10 cellular contexts compared by ENCODE assay signal in the genomic region with DNA sequence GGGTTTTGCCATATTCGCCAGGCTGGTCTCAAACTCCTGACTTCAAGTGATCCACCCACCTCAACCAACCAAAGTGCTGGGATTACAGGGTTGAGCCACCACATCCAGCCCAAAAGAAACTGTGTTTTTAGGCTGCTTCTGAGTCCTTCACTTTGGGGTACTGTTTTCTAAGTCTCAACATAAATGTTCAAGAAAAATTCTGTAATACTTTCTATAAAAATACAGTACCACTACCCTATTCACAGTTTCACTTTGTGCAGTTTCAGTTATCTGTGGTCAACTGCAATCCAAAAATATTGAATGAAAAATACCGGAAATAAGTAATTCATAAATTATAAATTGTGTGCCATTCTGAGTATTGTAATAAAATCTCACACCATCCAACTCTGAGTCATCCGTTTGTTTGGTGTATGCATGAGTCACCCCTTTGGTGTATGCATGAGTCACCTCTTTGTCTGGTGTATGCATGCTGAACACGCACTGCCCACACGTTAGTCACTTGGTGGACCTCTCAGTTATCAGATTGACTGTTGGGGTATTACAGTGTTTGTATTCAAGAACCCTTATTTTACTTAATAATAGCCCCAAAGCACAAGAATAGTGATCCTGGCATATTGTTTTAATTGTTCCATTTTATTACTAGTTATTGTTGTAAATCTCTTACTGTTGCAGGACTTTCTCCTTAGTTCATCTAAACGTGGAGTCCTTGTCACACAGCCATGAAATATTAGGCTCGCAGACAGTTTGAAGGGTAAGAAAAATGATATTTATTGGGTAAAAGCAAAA.
DNase-seq lines count a peak whose midpoint lies in the region; ATAC-seq and TF ChIP-seq lines count a peak whose summit lies in the region.
"Had no signal": no experiment of that assay in that cellular context is flagged by ENCODE, and none has a peak within 500 bp of the region (broad histone marks: within the 10 kb centered on the region; RNA-seq: fewer than 3 reads in every experiment).

No MANE protein-coding gene starts in this region.

- H3K27ac Mint-ChIP-seq in progenitor cell of endocrine pancreas: no peak overlapping the region
- H3K27ac Mint-ChIP-seq: CD4-positive, CD25-positive, alpha-beta regulatory T cell; nephron had no signal

- no peak overlapping the region for H3K4me3 ChIP-seq in sigmoid colon

- POLR2A ChIA-PET in RWPE1 (lab: Yijun Ruan, JAX; ENCODE audit: low non-redundant PET): no interaction called here

- TF ChIP-seq CTCF in RWPE1 (conservative IDR thresholded peaks at IDR 0.05; ENCODE audit: low read depth) (no peak), progenitor cell of endocrine pancreas (IDR thresholded peaks at IDR 0.05; ENCODE audit: unreplicated experiment) (no peak), sigmoid colon (IDR thresholded peaks at IDR 0.05) (no peak)

- intact Hi-C loops in sigmoid colon (cut with DNase I): no loop called here

- no peak for DNase-seq in activated CD4-positive, CD25-positive, alpha-beta regulatory T cell treated with anti-CD3 and anti-CD28 coated beads, Interleukin-2, amount 50 U/mL, for 72 hours
- peak; percentile 82 for DNase-seq in RWPE1 (ENCODE audit: low spot score)
- DNase-seq in fibroblast of the conjunctiva (ENCODE audit: low read depth): peak; percentile 90
- no peak for DNase-seq in progenitor cell of endocrine pancreas (ENCODE audit: low spot score, unreplicated experiment)
- no peak for DNase-seq in medulla oblongata (ENCODE audit: extremely low spot score)
- DNase-seq in sigmoid colon: no peak
- DNase-seq: CD4-positive, CD25-positive, alpha-beta regulatory T cell had no signal

- peaks cover 0 to 6% (median 0%) of the 10 kb centered on the region in 4 donors for H3K4me1 ChIP-seq in sigmoid colon

- H3K36me3 Mint-ChIP-seq in progenitor cell of endocrine pancreas (ENCODE audit: insufficient read depth): no peaks in the 10 kb centered on the region
- H3K36me3 Mint-ChIP-seq: CD4-positive, CD25-positive, alpha-beta regulatory T cell had no signal

- H3K9me3 ChIP-seq in sigmoid colon: no peaks in the 10 kb centered on the region

- CTCF ChIA-PET in RWPE1 (lab: Yijun Ruan, JAX): no interaction called here

- H3K4me3 Mint-ChIP-seq in progenitor cell of endocrine pancreas (ENCODE audit: low read depth): no peak overlapping the region
- H3K4me3 Mint-ChIP-seq: CD4-positive, CD25-positive, alpha-beta regulatory T cell; nephron had no signal

- H3K4me1 Mint-ChIP-seq in progenitor cell of endocrine pancreas (ENCODE audit: low read depth): no peaks in the 10 kb centered on the region
- H3K4me1 Mint-ChIP-seq: CD4-positive, CD25-positive, alpha-beta regulatory T cell; nephron had no signal

- H3K36me3 ChIP-seq in sigmoid colon: no peaks in the 10 kb centered on the region

- no peak for TF ChIP-seq EP300 in sigmoid colon (IDR thresholded peaks at IDR 0.05)

- WGBS in sigmoid colon, 2 donors: 28 to 71% methylated on average over 7 of the region's 7 CpGs

- no peaks in the 10 kb centered on the region for H3K27me3 ChIP-seq in sigmoid colon

- peaks cover 4% of the 10 kb centered on the region for H3K9me3 Mint-ChIP-seq in progenitor cell of endocrine pancreas (ENCODE audit: low read depth)

- peak; percentile 69 to 83 for ATAC-seq in activated CD4-positive, CD25-positive, alpha-beta regulatory T cell treated with anti-CD3 and anti-CD28 coated beads, Interleukin-2, amount 50 U/mL, for 24 hours
- peak; percentile 93 for ATAC-seq in HG03354 (IDR thresholded peaks at IDR 0.05; ENCODE audit: poor library complexity, severe bottlenecking, unreplicated experiment)

- H3K27ac ChIP-seq in RWPE1: peak overlapping the region; percentile 55; the same call in 1 of the 2 replicates
- no peak overlapping the region for H3K27ac ChIP-seq in sigmoid colon

- H3K27me3 Mint-ChIP-seq in progenitor cell of endocrine pancreas: no peaks in the 10 kb centered on the region
- H3K27me3 Mint-ChIP-seq: CD4-positive, CD25-positive, alpha-beta regulatory T cell had no signal

- TF ChIP-seq POLR2A in sigmoid colon (IDR thresholded peaks at IDR 0.05): no peak

Comparison
In these comparisons a context has a peak if more than half of its experiments do, and no peak if none do; other contexts are left out.
1. DNase-seq: peak in RWPE1 (single experiment) and fibroblast of the conjunctiva (single experiment); none in activated CD4-positive, CD25-positive, alpha-beta regulatory T cell treated with anti-CD3 and anti-CD28 coated beads, Interleukin-2, amount 50 U/mL, for 72 hours (single experiment), progenitor cell of endocrine pancreas (single experiment), medulla oblongata (single experiment) and sigmoid colon (single experiment).